In the genomic region with DNA sequence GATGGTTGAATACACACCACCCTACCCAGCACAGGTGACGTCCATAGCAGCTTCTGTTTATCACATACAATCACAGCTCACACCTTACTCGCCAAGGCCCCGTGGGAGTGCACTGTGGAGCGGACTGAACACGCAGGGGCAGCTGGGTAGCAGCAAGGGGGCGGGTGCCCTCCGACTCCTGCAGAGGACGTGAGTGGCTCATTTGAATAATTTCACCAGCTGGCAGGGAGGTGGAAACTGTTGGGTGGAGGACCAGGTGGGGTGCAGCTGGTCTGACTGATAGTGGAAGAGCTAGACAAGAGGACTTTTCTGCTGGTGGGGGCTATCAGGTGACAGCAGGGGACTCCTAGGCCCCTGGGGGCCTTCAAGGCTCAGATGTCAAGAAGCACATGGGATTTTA, we compare ENCODE assay signal across 16 cellular contexts. TPM values are rescaled to one million over a fixed set of nuclear protein-coding genes. Genes with fewer than 3 reads are reported as not detected.
A peak's percentile ranks its signal among the peaks of the same experiment; 100 is the strongest.
DNase-seq lines count a peak whose midpoint lies in the region; ATAC-seq, FAIRE-seq and TF ChIP-seq lines count a peak whose summit lies in the region.
"Had no signal": no experiment of that assay in that cellular context is flagged by ENCODE, and none has a peak within 500 bp of the region (broad histone marks: within the 10 kb centered on the region; RNA-seq: fewer than 3 reads in every experiment).

No MANE protein-coding gene starts in this region.

- TF ChIP-seq POLR2A in GM12892 (IDR thresholded peaks at IDR 0.05; ENCODE audit: low read depth, low read length) = no peak

- H3K27ac Mint-ChIP-seq in activated T-helper 1 cell treated with anti-CD3 and anti-CD28 coated beads, Interleukin-12 subunit alpha, Interleukin-12 subunit beta, Interleukin-2, Interleukin-4 antibody, amounts not matched to agents 30 ng/mL and 10 ng/mL and 1 ng/mL, durations not matched to agents 14 hours and 24 hours and 36 hours = peak overlapping the region; percentile 42
- H3K27ac Mint-ChIP-seq in stimulated activated naive CD8-positive, alpha-beta T cell treated with anti-CD3 and anti-CD28 coated beads, Interleukin-15, amount 100 ng/mL, for 72 hours = no peak overlapping the region
- H3K27ac Mint-ChIP-seq in activated CD4-positive, alpha-beta T cell treated with anti-CD3 and anti-CD28 coated beads for 36 hours = no peak overlapping the region

- H3K9me2 ChIP-seq in Karpas-422 (replicated peaks; ENCODE audit: insufficient read depth, low read length) = no peaks in the 10 kb centered on the region

- H3K4me1 Mint-ChIP-seq in activated T-helper 1 cell treated with anti-CD3 and anti-CD28 coated beads, Interleukin-12 subunit alpha, Interleukin-12 subunit beta, Interleukin-2, Interleukin-4 antibody, amounts not matched to agents 30 ng/mL and 10 ng/mL and 1 ng/mL, durations not matched to agents 14 hours and 24 hours and 36 hours (ENCODE audit: low read depth) = no peaks in the 10 kb centered on the region
- no peaks in the 10 kb centered on the region for H3K4me1 Mint-ChIP-seq in stimulated activated naive CD8-positive, alpha-beta T cell treated with anti-CD3 and anti-CD28 coated beads, Interleukin-15, amount 100 ng/mL, for 72 hours
- no peaks in the 10 kb centered on the region for H3K4me1 Mint-ChIP-seq in activated CD4-positive, alpha-beta T cell treated with anti-CD3 and anti-CD28 coated beads for 36 hours
- H3K4me1 Mint-ChIP-seq: CD4-positive, alpha-beta memory T cell had no signal

- H3K4me3 ChIP-seq in Karpas-422 (ENCODE audit: low read length) = no peak overlapping the region
- H3K4me3 ChIP-seq: psoas muscle, SK-N-MC had no signal

- H3K36me3 ChIP-seq in Karpas-422 (ENCODE audit: insufficient read depth, low read length) = no peaks in the 10 kb centered on the region

- peaks cover 5% of the 10 kb centered on the region for H3K36me3 Mint-ChIP-seq in activated T-helper 1 cell treated with anti-CD3 and anti-CD28 coated beads, Interleukin-12 subunit alpha, Interleukin-12 subunit beta, Interleukin-2, Interleukin-4 antibody, amounts not matched to agents 30 ng/mL and 10 ng/mL and 1 ng/mL, durations not matched to agents 14 hours and 24 hours and 36 hours (ENCODE audit: low read depth)
- H3K36me3 Mint-ChIP-seq in activated CD4-positive, alpha-beta T cell treated with anti-CD3 and anti-CD28 coated beads for 36 hours (ENCODE audit: low read depth) = peaks cover 3% of the 10 kb centered on the region

- H3K27me3 Mint-ChIP-seq in activated T-helper 1 cell treated with anti-CD3 and anti-CD28 coated beads, Interleukin-12 subunit alpha, Interleukin-12 subunit beta, Interleukin-2, Interleukin-4 antibody, amounts not matched to agents 30 ng/mL and 10 ng/mL and 1 ng/mL, durations not matched to agents 14 hours and 24 hours and 36 hours (ENCODE audit: insufficient read depth) = no peaks in the 10 kb centered on the region
- no peaks in the 10 kb centered on the region for H3K27me3 Mint-ChIP-seq in stimulated activated naive CD8-positive, alpha-beta T cell treated with anti-CD3 and anti-CD28 coated beads, Interleukin-15, amount 100 ng/mL, for 72 hours
- H3K27me3 Mint-ChIP-seq in activated CD4-positive, alpha-beta T cell treated with anti-CD3 and anti-CD28 coated beads for 36 hours = no peaks in the 10 kb centered on the region
- H3K27me3 Mint-ChIP-seq: CD4-positive, alpha-beta memory T cell had no signal

- H3K9me3 ChIP-seq in Karpas-422 (ENCODE audit: low read length) = no peaks in the 10 kb centered on the region
- H3K9me3 ChIP-seq: psoas muscle had no signal

- peak; percentile 63 for ATAC-seq in GM18498 (IDR thresholded peaks at IDR 0.05; ENCODE audit: unreplicated experiment)
- ATAC-seq in GM21526 (IDR thresholded peaks at IDR 0.05; ENCODE audit: low FRiP score, unreplicated experiment) = peak; percentile 57
- ATAC-seq in stimulated activated naive CD8-positive, alpha-beta T cell treated with anti-CD3 and anti-CD28 coated beads, Interleukin-15, amount 100 ng/mL, for 72 hours = no peak
- ATAC-seq in activated CD4-positive, alpha-beta T cell treated with anti-CD3 and anti-CD28 coated beads for 36 hours = no peak
- ATAC-seq: activated CD4-positive, CD25-positive, alpha-beta regulatory T cell treated with anti-CD3 and anti-CD28 coated beads, Interleukin-2, amount 50 U/mL, for 24 hours; psoas muscle had no signal

- H3K4me1 ChIP-seq in Karpas-422 (ENCODE audit: low read length) = peaks cover 18% of the 10 kb centered on the region
- H3K4me1 ChIP-seq: psoas muscle had no signal

- H3K4me3 Mint-ChIP-seq in activated T-helper 1 cell treated with anti-CD3 and anti-CD28 coated beads, Interleukin-12 subunit alpha, Interleukin-12 subunit beta, Interleukin-2, Interleukin-4 antibody, amounts not matched to agents 30 ng/mL and 10 ng/mL and 1 ng/mL, durations not matched to agents 14 hours and 24 hours and 36 hours = no peak overlapping the region
- H3K4me3 Mint-ChIP-seq in stimulated activated naive CD8-positive, alpha-beta T cell treated with anti-CD3 and anti-CD28 coated beads, Interleukin-15, amount 100 ng/mL, for 72 hours = no peak overlapping the region
- H3K4me3 Mint-ChIP-seq in activated CD4-positive, alpha-beta T cell treated with anti-CD3 and anti-CD28 coated beads for 36 hours = no peak overlapping the region
- H3K4me3 Mint-ChIP-seq: CD4-positive, alpha-beta memory T cell had no signal

- POLR2A ChIA-PET in activated CD4-positive, alpha-beta T cell treated with anti-CD3 and anti-CD28 coated beads for 36 hours (lab: Charles Lee) = interaction anchor here (1.0 kb wide), 1 partner anchor 17 kb away, joined by 6 read pairs; no protein-coding TSS in a partner anchor

- H3K27ac ChIP-seq in Karpas-422 (ENCODE audit: low read length) = peak overlapping the region; percentile 47; the same call in 1 of the 2 replicates
- H3K27ac ChIP-seq: psoas muscle, SK-N-MC had no signal

- no peaks in the 10 kb centered on the region for H3K9me3 Mint-ChIP-seq in activated T-helper 1 cell treated with anti-CD3 and anti-CD28 coated beads, Interleukin-12 subunit alpha, Interleukin-12 subunit beta, Interleukin-2, Interleukin-4 antibody, amounts not matched to agents 30 ng/mL and 10 ng/mL and 1 ng/mL, durations not matched to agents 14 hours and 24 hours and 36 hours
- no peaks in the 10 kb centered on the region for H3K9me3 Mint-ChIP-seq in stimulated activated naive CD8-positive, alpha-beta T cell treated with anti-CD3 and anti-CD28 coated beads, Interleukin-15, amount 100 ng/mL, for 72 hours
- H3K9me3 Mint-ChIP-seq in activated CD4-positive, alpha-beta T cell treated with anti-CD3 and anti-CD28 coated beads for 36 hours (ENCODE audit: low read depth) = no peaks in the 10 kb centered on the region
- H3K9me3 Mint-ChIP-seq: CD4-positive, alpha-beta memory T cell had no signal

- H4K20me1 ChIP-seq in Karpas-422 (ENCODE audit: insufficient read depth, low read depth, low read length) = 0 out of 2 replicates have a peak, but pooled peaks cover 5% of the 10 kb centered on the region

- no peaks in the 10 kb centered on the region for H3K27me3 ChIP-seq in Karpas-422 (ENCODE audit: low read length)

- CTCF ChIA-PET in activated CD4-positive, alpha-beta T cell treated with anti-CD3 and anti-CD28 coated beads for 36 hours (lab: Charles Lee) = no interaction called here

- H3K4me2 ChIP-seq in Karpas-422 (ENCODE audit: low read depth, low read length, poor library complexity, severe bottlenecking) = peak overlapping the region; percentile 20

- no peak for FAIRE-seq in GM12892 (lab: Jason Lieb, UNC)
- FAIRE-seq: bronchial epithelial cell had no signal

- H2AFZ ChIP-seq in Karpas-422 (ENCODE audit: low read length) = no peak overlapping the region

- H3K9ac ChIP-seq in Karpas-422 (ENCODE audit: low read length) = no peak overlapping the region

- DNase-seq in Karpas-422 (peak; percentile 83), GM12892 (ENCODE audit: insufficient read length) (no peak), DMS79 treated with DMSO at 0.1 percent for 48 hours (lab: John Stamatoyannopoulos, UW) (no peak)
- no peak for DNase-seq in activated T-helper 1 cell treated with anti-CD3 and anti-CD28 coated beads, Interleukin-12 subunit alpha, Interleukin-12 subunit beta, Interleukin-2, Interleukin-4 antibody, amounts not matched to agents 30 ng/mL and 10 ng/mL and 1 ng/mL, durations not matched to agents 14 hours and 24 hours and 36 hours (ENCODE audit: low spot score)
- no peak for DNase-seq in stimulated activated naive CD8-positive, alpha-beta T cell treated with anti-CD3 and anti-CD28 coated beads, Interleukin-15, amount 100 ng/mL, for 72 hours
- DNase-seq in activated CD4-positive, alpha-beta T cell treated with anti-CD3 and anti-CD28 coated beads for 36 hours = no peak
- DNase-seq: CD4-positive, alpha-beta memory T cell; hypothalamus; NCI-H510A treated with DMSO at 0.1 percent for 48 hours; psoas muscle; stimulated activated CD4-positive, alpha-beta T cell treated with anti-CD3 and anti-CD28 coated beads, Interleukin-4, amount 100 ng/mL, for 24 hours had no signal

- intact Hi-C loops in activated T-helper 1 cell treated with anti-CD3 and anti-CD28 coated beads, Interleukin-12 subunit alpha, Interleukin-12 subunit beta, Interleukin-2, Interleukin-4 antibody, amounts not matched to agents 30 ng/mL and 10 ng/mL and 1 ng/mL, durations not matched to agents 14 hours and 24 hours and 36 hours (cut with micrococcal nuclease) = no loop called here
- intact Hi-C loops in activated CD4-positive, alpha-beta T cell treated with anti-CD3 and anti-CD28 coated beads for 36 hours (cut with DNase I, micrococcal nuclease) = no loop called here

- no peaks in the 10 kb centered on the region for H3K79me2 ChIP-seq in Karpas-422 (ENCODE audit: low read length)

RNA-seq across cellular contexts. Expression of a gene that starts 16.3 kb away (rescaled TPM):
- total RNA-seq in Karpas-422 (2014; rRNA removed; shearing (Covaris generic); ENCODE audit: low replicate concordance) = 20.1 and 29.4 TPM in 2 replicates
- total RNA-seq in activated T-helper 1 cell treated with anti-CD3 and anti-CD28 coated beads, Interleukin-12 subunit alpha, Interleukin-12 subunit beta, Interleukin-2, Interleukin-4 antibody, amounts not matched to agents 30 ng/mL and 10 ng/mL and 1 ng/mL, durations not matched to agents 14 hours and 24 hours and 36 hours = 13.9 and 14.0 TPM in 2 replicates
- 10 to 100 TPM; 13.0 to 14.6 TPM for total RNA-seq in activated CD4-positive, alpha-beta T cell treated with anti-CD3 and anti-CD28 coated beads for 36 hours
- polyA plus RNA-seq in GM12892 (2012; ENCODE audit: missing spikeins) = 5.2 TPM

RNA-seq across cellular contexts. Expression of a gene that starts 49.2 kb away (rescaled TPM):
- total RNA-seq in Karpas-422 (2014; rRNA removed; shearing (Covaris generic); ENCODE audit: low replicate concordance) = 28.8 and 50.7 TPM in 2 replicates
- 115 and 119 TPM in 2 replicates for total RNA-seq in activated T-helper 1 cell treated with anti-CD3 and anti-CD28 coated beads, Interleukin-12 subunit alpha, Interleukin-12 subunit beta, Interleukin-2, Interleukin-4 antibody, amounts not matched to agents 30 ng/mL and 10 ng/mL and 1 ng/mL, durations not matched to agents 14 hours and 24 hours and 36 hours
- total RNA-seq in activated CD4-positive, alpha-beta T cell treated with anti-CD3 and anti-CD28 coated beads for 36 hours = 100 to 1,000 TPM in 1 of 2 experiments, 10 to 100 TPM in 1; 66.8 to 122 TPM
- 70.4 TPM for polyA plus RNA-seq in GM12892 (2012; ENCODE audit: missing spikeins)

Comparison
In these comparisons a context has a peak if more than half of its experiments do, and no peak if none do; other contexts are left out.
1. ATAC-seq: peak in GM18498 (single experiment) and GM21526 (single experiment); none in stimulated activated naive CD8-positive, alpha-beta T cell treated with anti-CD3 and anti-CD28 coated beads, Interleukin-15, amount 100 ng/mL, for 72 hours (single experiment) and activated CD4-positive, alpha-beta T cell treated with anti-CD3 and anti-CD28 coated beads for 36 hours (single experiment).